In the genomic region with DNA sequence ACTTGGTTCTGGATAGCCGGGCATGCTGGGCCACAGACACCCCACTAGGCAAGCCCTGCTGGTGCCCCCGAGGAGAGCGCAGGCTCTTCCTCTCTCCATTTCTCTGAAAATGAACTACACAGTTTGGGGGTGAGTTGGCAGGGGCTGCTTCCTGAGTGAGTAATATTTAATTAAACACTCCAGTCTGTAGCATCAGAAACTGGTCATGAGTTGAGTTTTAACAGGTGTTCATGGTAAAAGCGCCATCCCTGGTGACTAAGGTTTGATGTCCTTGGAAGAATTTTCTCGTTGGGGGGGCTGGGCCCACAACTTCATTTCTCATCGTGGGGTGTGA, we compare ENCODE assay signal across 9 cellular contexts. TPM values are rescaled to one million over a fixed set of nuclear protein-coding genes. Genes with fewer than 3 reads are reported as not detected.
DNase-seq lines count a peak whose midpoint lies in the region; ATAC-seq, FAIRE-seq and TF ChIP-seq lines count a peak whose summit lies in the region.
"Had no signal": no experiment of that assay in that cellular context is flagged by ENCODE, and none has a peak within 500 bp of the region (broad histone marks: within the 10 kb centered on the region; RNA-seq: fewer than 3 reads in every experiment).

No MANE protein-coding gene starts in this region.

- H3K4me2 ChIP-seq in GM12878 (ENCODE audit: control insufficient read depth, insufficient read depth) = peak overlapping the region; percentile 10

- H3K36me3 ChIP-seq in A673 (ENCODE audit: insufficient read depth, low read length, poor library complexity, severe bottlenecking) = no peaks in the 10 kb centered on the region
- H3K36me3 ChIP-seq in HEK293 (ENCODE audit: control insufficient read depth in 2 of 2, insufficient read depth in 1 of 2, low read length in 2 of 2) = peaks cover 0 to 3% of the 10 kb centered on the region in 2 experiments; a peak in 1 of 3 replicates
- H3K36me3 ChIP-seq in GM12878 (ENCODE audit: control insufficient read depth in 2 of 2, insufficient read depth in 2 of 2, low read length in 1 of 2) = no peaks in the 10 kb centered on the region
- peaks cover 3 to 4% of the 10 kb centered on the region in 2 donors for H3K36me3 ChIP-seq in mucosa of rectum (ENCODE audit: control insufficient read depth in 2 of 2, insufficient read depth in 2 of 2, low read length in 2 of 2)
- H3K36me3 ChIP-seq in BE2C = no peaks in the 10 kb centered on the region
- H3K36me3 ChIP-seq: cardiac muscle cell had no signal

- H3K4me3 ChIP-seq in A673 (ENCODE audit: low read depth, low read length, poor library complexity, severe bottlenecking) (peak overlapping the region; percentile 84), HEK293 (ENCODE audit: low read depth, low read length) (no peak overlapping the region; the same call in 1 of the 2 replicates), GM12878 (no peak overlapping the region), mucosa of rectum (ENCODE audit: low read length in 2 of 2) (peak overlapping the region; percentile 82 to 89), BE2C (ENCODE audit: low read depth, low read length) (no peak overlapping the region)

- POLR2A ChIA-PET in A673 (lab: Charles Lee; ENCODE audit: low non-redundant PET) = interaction anchor here (0.6 kb wide), 1 partner anchor 114 kb away, joined by 4 read pairs; no protein-coding TSS in a partner anchor
- POLR2A ChIA-PET in HEK293 (lab: Yijun Ruan, JAX) = no interaction called here
- POLR2A ChIA-PET in GM12878 (lab: Charles Lee) = no interaction called here

- in situ Hi-C loops in GM12878 (cut with MboI) = no loop called here

- BruUV-seq in A673 (replicated peaks; lab: Mats Ljungman, UMichigan) (no TSS peak), GM12878 (replicated peaks; lab: Mats Ljungman, UMichigan) (no TSS peak)

- WGBS in GM12878 (ENCODE audit: insufficient coverage, insufficient replicate concordance, low lambda C conversion rate, missing lambda C conversion rate) = 62% methylated on average over 6 of the region's 6 CpGs

- no peak for TF ChIP-seq POLR2A in GM12878 (IDR thresholded peaks at IDR 0.05; ENCODE audit: low read depth, low read length)

- H3K9me3 ChIP-seq in A673 (ENCODE audit: low read depth, low read length, poor library complexity, severe bottlenecking) = no peaks in the 10 kb centered on the region
- H3K9me3 ChIP-seq in HEK293 (ENCODE audit: control insufficient read depth, insufficient read depth, low read depth, low read length) = no peaks in the 10 kb centered on the region
- no peaks in the 10 kb centered on the region for H3K9me3 ChIP-seq in GM12878 (replicated peaks; ENCODE audit: control insufficient read depth, insufficient read depth, low read length)
- no peaks in the 10 kb centered on the region for H3K9me3 ChIP-seq in mucosa of rectum (ENCODE audit: control insufficient read depth in 2 of 2, low read length in 2 of 2)
- no peaks in the 10 kb centered on the region for H3K9me3 ChIP-seq in BE2C

- no peaks in the 10 kb centered on the region for H3K79me2 ChIP-seq in GM12878 (ENCODE audit: control insufficient read depth, insufficient read depth, low read length)

- H3K27ac ChIP-seq in A673 (ENCODE audit: low read depth, low read length, poor library complexity, severe bottlenecking) = no peak overlapping the region
- no peak overlapping the region for H3K27ac ChIP-seq in HEK293 (ENCODE audit: extremely low read depth, low read depth, low read length)
- H3K27ac ChIP-seq in GM12878 (ENCODE audit: control insufficient read depth, insufficient read depth) = no peak overlapping the region
- H3K27ac ChIP-seq in mucosa of rectum (ENCODE audit: low read depth in 2 of 2, low read length in 2 of 2) = peak overlapping the region; percentile 76 to 83
- H3K27ac ChIP-seq: cardiac muscle cell had no signal

- CTCF ChIA-PET in A673 (lab: Charles Lee) = no interaction called here
- CTCF ChIA-PET in HEK293 (lab: Yijun Ruan, JAX) = interaction anchor here (1.7 kb wide), 1 partner anchor 161 kb away, joined by 5 read pairs; no protein-coding TSS in a partner anchor
- CTCF ChIA-PET in GM12878 (lab: Yijun Ruan, JAX) = interaction anchor here (1.2 kb wide), 1 partner anchor 69 kb away, joined by 3 read pairs; no protein-coding TSS in a partner anchor

- H3K27me3 ChIP-seq in A673 (replicated peaks; ENCODE audit: insufficient read depth, low read depth, low read length, poor library complexity) (no peaks in the 10 kb centered on the region), GM12878 (replicated peaks in 1 of 2; ENCODE audit: control insufficient read depth in 2 of 2, insufficient read depth in 2 of 2, low read length in 1 of 2) (peaks cover 3 to 7% of the 10 kb centered on the region in 2 experiments; a peak in 2 of 4 replicates), mucosa of rectum (ENCODE audit: control insufficient read depth in 2 of 2, insufficient read depth in 2 of 2, low read length in 2 of 2) (no peaks in the 10 kb centered on the region), BE2C (no peaks in the 10 kb centered on the region)
- H3K27me3 ChIP-seq: cardiac muscle cell had no signal

- peaks cover 21% of the 10 kb centered on the region for H3K4me1 ChIP-seq in A673 (ENCODE audit: insufficient read depth, low read length, poor library complexity, severe bottlenecking)
- no peaks in the 10 kb centered on the region for H3K4me1 ChIP-seq in HEK293 (ENCODE audit: control insufficient read depth, insufficient read depth, low read length)
- peaks cover 13% of the 10 kb centered on the region for H3K4me1 ChIP-seq in GM12878 (ENCODE audit: control insufficient read depth, insufficient read depth, low read length)
- H3K4me1 ChIP-seq in mucosa of rectum (ENCODE audit: control insufficient read depth in 2 of 2, insufficient read depth in 2 of 2, low read length in 2 of 2) = peaks cover 30 to 32% of the 10 kb centered on the region in 2 donors
- no peaks in the 10 kb centered on the region; the same call in 1 of the 2 replicates for H3K4me1 ChIP-seq in BE2C

- SMC1A ChIA-PET in GM12878 (lab: Charles Lee; ENCODE audit: uncharacterized antibody, unreplicated experiment) = no interaction called here

- intact Hi-C loops in A673 (cut with micrococcal nuclease; ENCODE audit: unreplicated experiment) (loop anchor here (5.0 kb wide), 1 partner anchor 163 kb away; no protein-coding TSS in a partner anchor), GM12878 (cut with micrococcal nuclease; ENCODE audit: unreplicated experiment) (no loop called here)

- no peak for FAIRE-seq in GM12878 (lab: Jason Lieb, UNC)

- RAD21 ChIA-PET in GM12878 (lab: Charles Lee; ENCODE audit: unreplicated experiment) = no interaction called here

- TF ChIP-seq CTCF in A673 (conservative IDR thresholded peaks at IDR 0.05; ENCODE audit: low read depth, low read length) (no peak), HEK293 (tag by site-specific recombination; IDR thresholded peaks at IDR 0.05) (no peak), GM12878 (IDR thresholded peaks at IDR 0.05 in 2 of 3, conservative IDR thresholded peaks at IDR 0.05 in 1 of 3; ENCODE audit: control insufficient read depth in 2 of 3, extremely low read depth in 1 of 3, insufficient read depth in 1 of 3, low read depth in 3 of 3, low read length in 3 of 3) (no peak), BE2C (IDR thresholded peaks at IDR 0.05; ENCODE audit: low read depth, low read length) (no peak)

- H2AFZ ChIP-seq in GM12878 (ENCODE audit: control insufficient read depth, low read depth, low read length) = no peak overlapping the region

- DNase-seq in A673 (ENCODE audit: low spot score) (peak; percentile 74), GM12878 (ENCODE audit: low read depth, low spot score) (no peak), pons (ENCODE audit: low spot score) (no peak), BE2C (no peak), HUDEP-2 (lab: John Stamatoyannopoulos, UW; ENCODE audit: unreplicated experiment in 76 of 76) (no peak)

- no peak for ATAC-seq in GM12878
- ATAC-seq in GM21737 (IDR thresholded peaks at IDR 0.05; ENCODE audit: unreplicated experiment) = no peak

- TF ChIP-seq EP300 in GM12878 (IDR thresholded peaks at IDR 0.05; ENCODE audit: borderline replicate concordance in 1 of 2, control insufficient read depth in 1 of 2, low read depth in 2 of 2, low read length in 2 of 2) = no peak

- H3K9ac ChIP-seq in GM12878 (ENCODE audit: control insufficient read depth, insufficient read depth, low read length) (no peak overlapping the region), mucosa of rectum (ENCODE audit: low read depth in 1 of 2, low read length in 2 of 2) (peak overlapping the region; percentile 76 to 89)

- TF ChIP-seq RAD21 in GM12878 (IDR thresholded peaks at IDR 0.05; ENCODE audit: insufficient read depth, low read depth, low read length) = no peak

- no peaks in the 10 kb centered on the region for H4K20me1 ChIP-seq in GM12878 (ENCODE audit: control insufficient read depth, insufficient read depth)

RNA-seq across cellular contexts. Expression of gene SPSB1, which starts 1.7 kb away (rescaled TPM):
- 7.5 and 11.8 TPM in 2 replicates for total RNA-seq in A673 (2021)
- total RNA-seq in GM12878 (2013; cell fraction: nucleolus; rRNA removed) = 0.96 and 1.3 TPM in 2 replicates
- total RNA-seq in GM12878 (2014; rRNA removed) = 0.90 and 1.3 TPM in 2 replicates
- total RNA-seq in GM12878 (2014; rRNA removed; fragmentation: Illumina TruSeq; extraction: Trizol) = 0.40 and 0.46 TPM in 2 replicates
- 0.74 and 1.1 TPM in 2 replicates for total RNA-seq in GM12878 (2021)
- 0.38 TPM for polyA plus RNA-seq in GM12878 (2011; ENCODE audit: low read depth)
- 0.23 and 0.43 TPM in 2 replicates for polyA plus RNA-seq in GM12878 (2011; rRNA removed)
- polyA plus RNA-seq in GM12878 (2011; cell fraction: cytosol; rRNA removed) = 0.52 and 0.63 TPM in 2 replicates
- polyA plus RNA-seq in GM12878 (2011; cell fraction: nucleus; rRNA removed) = 0.45 and 0.47 TPM in 2 replicates
- polyA plus RNA-seq in GM12878 (2012) = 1.4 and 2.6 TPM in 2 replicates
- 0.46 and 2.1 TPM in 2 replicates for polyA plus RNA-seq in GM12878 (2014; fragmentation: Illumina TruSeq; extraction: Trizol)
- polyA plus RNA-seq in GM12878 (2014; fragmentation: Nextera tagmentation; extraction: Ambion mirVana) = under 1 TPM in 1 of 2 experiments, not detected in 1; 0.02 TPM
- polyA plus RNA-seq in GM12878 (2014; rRNA removed) = 0.80 and 2.0 TPM in 2 replicates
- 1 to 10 TPM; 1.2 to 1.4 TPM for polyA plus RNA-seq in GM12878 (2016; fragmentation: Nextera tagmentation; extraction: Ambion mirVana)
- 0.37 and 0.57 TPM in 2 replicates for polyA minus RNA-seq in GM12878 (2011; rRNA and poly(A)+ RNA removed)
- polyA minus RNA-seq in GM12878 (2011; cell fraction: cytosol; rRNA and poly(A)+ RNA removed) = 0.52 and 0.53 TPM in 2 replicates
- 0.36 TPM in 1 of 2 replicates, not detected in the other for polyA minus RNA-seq in GM12878 (2011; cell fraction: nucleus; rRNA and poly(A)+ RNA removed)
- 8.9 TPM for polyA plus RNA-seq in BE2C (2012; ENCODE audit: insufficient read depth, insufficient read length, low read depth)

RNA-seq across cellular contexts. Expression of gene H6PD, which starts 59.8 kb away (rescaled TPM):
- total RNA-seq in A673 (2021) (6.2 and 10.6 TPM in 2 replicates), GM12878 (2014; rRNA removed) (9.7 and 10.4 TPM in 2 replicates), GM12878 (2014; rRNA removed; fragmentation: Illumina TruSeq; extraction: Trizol) (8.1 and 9.4 TPM in 2 replicates), GM12878 (2021) (20.7 TPM in 2 replicates)
- total RNA-seq in GM12878 (2013; cell fraction: nucleolus; rRNA removed) = 14.4 and 15.0 TPM in 2 replicates
- 4.9 TPM for polyA plus RNA-seq in GM12878 (2011; ENCODE audit: low read depth)
- polyA plus RNA-seq in GM12878 (2011; rRNA removed) (3.9 and 4.9 TPM in 2 replicates), GM12878 (2014; fragmentation: Illumina TruSeq; extraction: Trizol) (9.9 and 10.1 TPM in 2 replicates), GM12878 (2014; fragmentation: Nextera tagmentation; extraction: Ambion mirVana) (1 to 10 TPM; 1.2 to 1.4 TPM), GM12878 (2014; rRNA removed) (12.1 and 13.1 TPM in 2 replicates), GM12878 (2016; fragmentation: Nextera tagmentation; extraction: Ambion mirVana) (1 to 10 TPM; 5.9 to 6.0 TPM)
- 6.3 and 6.4 TPM in 2 replicates for polyA plus RNA-seq in GM12878 (2011; cell fraction: cytosol; rRNA removed)
- polyA plus RNA-seq in GM12878 (2011; cell fraction: nucleus; rRNA removed) = 7.7 and 10.0 TPM in 2 replicates
- polyA plus RNA-seq in GM12878 (2012) = 7.3 and 7.7 TPM in 2 replicates
- 4.8 and 10.9 TPM in 2 replicates for polyA minus RNA-seq in GM12878 (2011; rRNA and poly(A)+ RNA removed)
- polyA minus RNA-seq in GM12878 (2011; cell fraction: cytosol; rRNA and poly(A)+ RNA removed) = 5.1 and 5.9 TPM in 2 replicates
- 2.2 and 3.4 TPM in 2 replicates for polyA minus RNA-seq in GM12878 (2011; cell fraction: nucleus; rRNA and poly(A)+ RNA removed)
- 0.60 TPM for polyA plus RNA-seq in BE2C (2012; ENCODE audit: insufficient read depth, insufficient read length, low read depth)

Comparison
In these comparisons a context has a peak if more than half of its experiments do, and no peak if none do; other contexts are left out.
1. H3K27ac ChIP-seq: peak in mucosa of rectum (2 of 2); none in A673 (single experiment), HEK293 (single experiment) and GM12878 (single experiment).
2. H3K4me3 ChIP-seq: peak in A673 (single experiment) and mucosa of rectum (2 of 2); none in HEK293 (single experiment), GM12878 (single experiment) and BE2C (single experiment).